8 cellular contexts compared by ENCODE assay signal in the genomic region with DNA sequence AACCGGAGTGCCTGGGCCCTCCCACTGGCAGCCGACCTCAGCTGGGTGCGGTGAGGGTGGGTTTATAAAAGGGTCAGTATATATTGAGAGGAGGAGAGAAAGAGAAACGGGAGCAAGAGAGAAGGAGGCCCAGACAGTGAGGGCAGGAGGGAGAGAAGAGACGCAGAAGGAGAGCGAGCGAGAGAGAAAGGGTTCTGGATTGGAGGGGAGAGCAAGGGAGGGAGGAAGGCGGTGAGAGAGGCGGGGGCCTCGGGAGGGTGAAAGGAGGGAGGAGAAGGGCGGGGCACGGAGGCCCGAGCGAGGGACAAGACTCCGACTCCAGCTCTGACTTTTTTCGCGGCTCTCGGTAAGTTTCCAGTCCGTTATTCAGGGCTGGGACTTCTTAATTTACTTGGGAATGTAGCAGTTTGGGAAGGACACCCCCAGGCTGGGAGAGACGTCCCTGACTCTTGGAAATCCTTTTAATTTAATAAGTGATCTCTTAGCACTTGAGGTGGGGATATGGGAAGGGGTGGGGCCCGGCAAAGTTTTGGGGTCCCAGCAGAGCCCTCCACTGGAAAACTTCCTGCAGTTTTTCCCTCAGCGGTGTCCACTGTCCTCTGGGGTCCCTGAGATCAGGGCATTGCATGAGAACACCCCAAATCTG. TPM values are rescaled to one million over a fixed set of nuclear protein-coding genes. Genes with fewer than 3 reads are reported as not detected.
DNase-seq lines count a peak whose midpoint lies in the region.

A gene with protein sequence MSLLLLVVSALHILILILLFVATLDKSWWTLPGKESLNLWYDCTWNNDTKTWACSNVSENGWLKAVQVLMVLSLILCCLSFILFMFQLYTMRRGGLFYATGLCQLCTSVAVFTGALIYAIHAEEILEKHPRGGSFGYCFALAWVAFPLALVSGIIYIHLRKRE (plus strand): TSS at position 288 of the 646 bp plus-strand sequence. CDS start 1,293 bp downstream, outside the sequence.

- peak; percentile 26 for DNase-seq in NCI-H2227 treated with DMSO at 0.1 percent for 48 hours (lab: John Stamatoyannopoulos, UW)
- peak; percentile 86 to 91 for DNase-seq in activated CD4-positive, alpha-beta T cell treated with anti-CD3 and anti-CD28 coated beads, Interleukin-2, amount 50 U/mL, for 48 hours
- peak; percentile 81 for DNase-seq in ecto neural progenitor cell (ENCODE audit: low spot score)
- peak; percentile 98 for DNase-seq in mesenchymal stem cell
- peak; percentile 64 to 75 for DNase-seq in stimulated activated CD8-positive, alpha-beta memory T cell treated with anti-CD3 and anti-CD28 coated beads, Interleukin-15, amount 100 ng/mL, for 4 hours (ENCODE audit: low read depth in 2 of 2)
- no peak for DNase-seq in DMS79 (lab: John Stamatoyannopoulos, UW)
- DNase-seq in NCI-H1048 (lab: John Stamatoyannopoulos, UW): no peak

- H3K79me1 ChIP-seq in mesenchymal stem cell (replicated peaks; ENCODE audit: low read length, poor library complexity, severe bottlenecking): peaks cover 10% of the 10 kb centered on the region

- H3K36me3 ChIP-seq in mesenchymal stem cell (ENCODE audit: control insufficient read depth in 1 of 2, insufficient read depth in 2 of 2, low read depth in 1 of 2, low read length in 2 of 2): peaks cover 26 to 33% of the 10 kb centered on the region in 2 experiments

- peak within 1 kb of the TSS; percentile 100 for H3K9ac ChIP-seq in mesenchymal stem cell (ENCODE audit: low read length)

- H3K9me3 ChIP-seq in mesenchymal stem cell (ENCODE audit: control insufficient read depth, low read length): no peaks in the 10 kb centered on the region

- H3K4me2 ChIP-seq in mesenchymal stem cell (ENCODE audit: low read length, poor library complexity, severe bottlenecking): peak within 1 kb of the TSS; percentile 91

- peak within 1 kb of the TSS; percentile 96 for H3K27ac ChIP-seq in mesenchymal stem cell (ENCODE audit: low read length, poor library complexity, severe bottlenecking)

- under 1% methylated on average over 22 of the region's 22 CpGs for WGBS in mesenchymal stem cell

- H3K14ac ChIP-seq in mesenchymal stem cell (ENCODE audit: low read length in 2 of 2): peak within 1 kb of the TSS in 1 of 2 experiments; percentile 49

- peak within 1 kb of the TSS; percentile 84 for H4K8ac ChIP-seq in mesenchymal stem cell (ENCODE audit: low read length)

- peak within 1 kb of the TSS in 1 of 2 experiments; percentile 89 for H2BK12ac ChIP-seq in mesenchymal stem cell (ENCODE audit: low read length in 2 of 2)

- H3K23ac ChIP-seq in mesenchymal stem cell (ENCODE audit: low read length in 2 of 2): peak within 1 kb of the TSS in 1 of 2 experiments; percentile 26

- peak within 1 kb of the TSS; percentile 94 for H2BK120ac ChIP-seq in mesenchymal stem cell (ENCODE audit: low read depth, low read length)

- peak within 1 kb of the TSS; percentile 90 to 92 for H3K18ac ChIP-seq in mesenchymal stem cell (ENCODE audit: low read depth in 1 of 2, low read length in 2 of 2)

- peak within 1 kb of the TSS; percentile 99 for H2AK5ac ChIP-seq in mesenchymal stem cell (ENCODE audit: low read length, severe bottlenecking)

- H3K27me3 ChIP-seq in mesenchymal stem cell (ENCODE audit: control insufficient read depth in 1 of 2, insufficient read depth in 1 of 2, low read length in 2 of 2): no peaks in the 10 kb centered on the region

- peak within 1 kb of the TSS; percentile 73 for H2BK15ac ChIP-seq in mesenchymal stem cell (ENCODE audit: low read depth, poor library complexity, severe bottlenecking)

- H2AFZ ChIP-seq in mesenchymal stem cell (ENCODE audit: low read depth, low read length): no peak within 1 kb of the TSS

- H3K4me3 ChIP-seq in GM08714 (ENCODE audit: low read length) (peak within 1 kb of the TSS; percentile 69), mesenchymal stem cell (ENCODE audit: insufficient read depth in 1 of 2, low read depth in 1 of 2, low read length in 2 of 2) (peak within 1 kb of the TSS; percentile 54 to 96)

- peak within 1 kb of the TSS; percentile 84 to 95 for H3K4ac ChIP-seq in mesenchymal stem cell (ENCODE audit: low read depth in 1 of 2, low read length in 2 of 2)

- peaks cover 36% of the 10 kb centered on the region for H3K4me1 ChIP-seq in mesenchymal stem cell (ENCODE audit: control insufficient read depth, insufficient read depth, low read depth, low read length)

- peak within 1 kb of the TSS; percentile 85 for H4K91ac ChIP-seq in mesenchymal stem cell (ENCODE audit: low read length)

- H2BK5ac ChIP-seq in mesenchymal stem cell (ENCODE audit: low read depth, low read length, poor library complexity, severe bottlenecking): peak within 1 kb of the TSS; percentile 96

RNA-seq across cellular contexts. Expression of the gene that starts here (rescaled TPM):
- 450 TPM for polyA plus RNA-seq in mesenchymal stem cell (2013, experiment 1 of 2)
- 450 TPM for polyA plus RNA-seq in mesenchymal stem cell (2013, experiment 2 of 2)

Comparison
In these comparisons a context has a peak if more than half of its experiments do, and no peak if none do; other contexts are left out.
1. DNase-seq: peak in NCI-H2227 treated with DMSO at 0.1 percent for 48 hours (single experiment), activated CD4-positive, alpha-beta T cell treated with anti-CD3 and anti-CD28 coated beads, Interleukin-2, amount 50 U/mL, for 48 hours (2 of 2), ecto neural progenitor cell (single experiment), mesenchymal stem cell (single experiment) and stimulated activated CD8-positive, alpha-beta memory T cell treated with anti-CD3 and anti-CD28 coated beads, Interleukin-15, amount 100 ng/mL, for 4 hours (2 of 2); none in DMS79 (single experiment) and NCI-H1048 (single experiment).